ENCODE assay signal across 13 cellular contexts in genomic region chr11:68347345-68347744, GRCh38.
"Had no signal": no experiment of that assay in that cellular context is flagged by ENCODE, and none has a peak within 500 bp of the region (broad histone marks: within the 10 kb centered on the region; RNA-seq: fewer than 3 reads in every experiment).

No MANE protein-coding gene starts in this region.

- H3K4me3 ChIP-seq: lower lobe of right lung had no signal

- H3K9me3 Mint-ChIP-seq: activated naive CD4-positive, alpha-beta T cell treated with anti-CD3 and anti-CD28 coated beads, Interleukin-2, amount 50 U/mL, for 24 hours; effector memory CD8-positive, alpha-beta T cell; natural killer cell; type B pancreatic cell had no signal

- FAIRE-seq: small intestine had no signal

- H3K4me3 Mint-ChIP-seq: activated CD4-positive, alpha-beta T cell treated with anti-CD3 and anti-CD28 coated beads for 36 hours; activated naive CD4-positive, alpha-beta T cell treated with anti-CD3 and anti-CD28 coated beads, Interleukin-2, amount 50 U/mL, for 24 hours; brain; effector memory CD8-positive, alpha-beta T cell; natural killer cell; type B pancreatic cell had no signal

- H3K27ac Mint-ChIP-seq: activated CD4-positive, alpha-beta T cell treated with anti-CD3 and anti-CD28 coated beads for 36 hours; activated naive CD4-positive, alpha-beta T cell treated with anti-CD3 and anti-CD28 coated beads, Interleukin-2, amount 50 U/mL, for 24 hours; natural killer cell had no signal

- H3K9me3 ChIP-seq: lower lobe of right lung had no signal

- H3K27me3 Mint-ChIP-seq: activated CD4-positive, alpha-beta T cell treated with anti-CD3 and anti-CD28 coated beads for 36 hours; activated naive CD4-positive, alpha-beta T cell treated with anti-CD3 and anti-CD28 coated beads, Interleukin-2, amount 50 U/mL, for 24 hours; effector memory CD8-positive, alpha-beta T cell; type B pancreatic cell had no signal

- H3K36me3 Mint-ChIP-seq: activated naive CD4-positive, alpha-beta T cell treated with anti-CD3 and anti-CD28 coated beads, Interleukin-2, amount 50 U/mL, for 24 hours; natural killer cell had no signal

- DNase-seq: activated CD4-positive, alpha-beta T cell treated with anti-CD3 and anti-CD28 coated beads for 36 hours; activated T-cell treated with anti-CD3 and anti-CD28 coated beads, Interleukin-2, amount 50 U/mL, for 1 hour; amniotic stem cell; effector memory CD8-positive, alpha-beta T cell; hypothalamus; kidney glomerular epithelial cell; natural killer cell; small intestine had no signal

- H3K36me3 ChIP-seq: lower lobe of right lung had no signal

- H3K4me1 Mint-ChIP-seq: activated CD4-positive, alpha-beta T cell treated with anti-CD3 and anti-CD28 coated beads for 36 hours; activated naive CD4-positive, alpha-beta T cell treated with anti-CD3 and anti-CD28 coated beads, Interleukin-2, amount 50 U/mL, for 24 hours; natural killer cell had no signal

- H3K27ac ChIP-seq: epithelial cell of prostate had no signal
